30 cellular contexts compared by ENCODE assay signal in the genomic region with DNA sequence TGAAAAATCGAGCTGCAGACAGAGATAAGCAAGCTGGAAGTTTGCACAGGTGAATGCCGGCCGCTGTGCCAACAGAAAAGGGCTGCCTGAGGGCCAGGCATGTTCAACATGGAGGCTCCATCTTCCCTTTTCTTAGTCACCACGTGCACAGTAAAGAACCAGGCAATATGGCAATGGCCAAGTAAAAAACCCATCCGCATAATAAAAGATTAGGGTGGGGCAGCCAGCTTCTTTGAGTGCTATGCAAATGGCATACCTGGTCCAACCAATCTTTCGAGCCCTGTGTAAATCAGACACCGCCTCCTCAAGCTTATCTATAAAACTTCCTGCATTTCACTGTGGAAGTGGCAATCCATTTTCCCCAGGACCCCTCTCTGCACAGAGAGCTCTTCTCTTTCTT. TPM values are rescaled to one million over a fixed set of nuclear protein-coding genes. Genes with fewer than 3 reads are reported as not detected.
"Had no signal": no experiment of that assay in that cellular context is flagged by ENCODE, and none has a peak within 500 bp of the region (broad histone marks: within the 10 kb centered on the region; RNA-seq: fewer than 3 reads in every experiment).

No MANE protein-coding gene starts in this region.

- H3K9me3 Mint-ChIP-seq: activated CD4-positive, alpha-beta memory T cell treated with anti-CD3 and anti-CD28 coated beads for 36 hours; brain; dendritic cell treated with granulocyte-macrophage colony-stimulating factor and Interleukin-4, amounts not matched to agents 40 ng/mL and 50 ng/mL, for 4 days; memory B cell had no signal

- H3K27ac Mint-ChIP-seq: activated CD4-positive, alpha-beta memory T cell treated with anti-CD3 and anti-CD28 coated beads for 36 hours; brain; dendritic cell treated with granulocyte-macrophage colony-stimulating factor and Interleukin-4, amounts not matched to agents 40 ng/mL and 50 ng/mL, for 4 days; memory B cell had no signal

- H3K4me1 Mint-ChIP-seq: brain had no signal

- H3K4me3 Mint-ChIP-seq: activated CD4-positive, alpha-beta memory T cell treated with anti-CD3 and anti-CD28 coated beads for 36 hours; brain; dendritic cell treated with granulocyte-macrophage colony-stimulating factor and Interleukin-4, amounts not matched to agents 40 ng/mL and 50 ng/mL, for 4 days; memory B cell; stimulated activated memory B cell treated with anti-CD40 and anti-IgM and Interleukin-4, amounts not matched to agents 10 μg/mL and 1 μg/mL and 100 μg/mL, for 72 hours had no signal

- DNase-seq: activated CD4-positive, alpha-beta memory T cell treated with anti-CD3 and anti-CD28 coated beads for 36 hours; activated CD4-positive, alpha-beta T cell treated with anti-CD3 and anti-CD28 coated beads for 48 hours; activated effector memory CD4-positive, alpha-beta T cell treated with anti-CD3 and anti-CD28 coated beads, Interleukin-2, amount 50 U/mL, for 16 hours; activated T-cell treated with anti-CD3 and anti-CD28 coated beads, Interleukin-2, amount 50 U/mL, for 72 hours; aorta; caudate nucleus; effector CD4-positive, alpha-beta T cell; heart left ventricle; islet precursor cell; left cardiac atrium; naive B cell; nucleus accumbens; small intestine; stimulated activated CD4-positive, alpha-beta T cell treated with anti-CD3 and anti-CD28 coated beads, Interleukin-15, amount 100 ng/mL, for 24 hours; stomach; T1000 had no signal

- H3K36me3 Mint-ChIP-seq: activated CD4-positive, alpha-beta memory T cell treated with anti-CD3 and anti-CD28 coated beads for 36 hours; activated naive CD4-positive, alpha-beta T cell treated with anti-CD3 and anti-CD28 coated beads, Interleukin-2, amount 50 U/mL, for 72 hours; brain; memory B cell; naive B cell; stimulated activated memory B cell treated with anti-CD40 and anti-IgM and Interleukin-4, amounts not matched to agents 10 μg/mL and 1 μg/mL and 100 μg/mL, for 72 hours had no signal

- H3K9me3 ChIP-seq: heart left ventricle, stomach, suprapubic skin, tibial nerve had no signal

- H3K36me3 ChIP-seq: heart left ventricle, stomach, suprapubic skin, tibial nerve had no signal

- H3K4me3 ChIP-seq: heart left ventricle, stomach, suprapubic skin, tibial nerve had no signal

- ATAC-seq: activated naive CD4-positive, alpha-beta T cell treated with anti-CD3 and anti-CD28 coated beads, Interleukin-2, amount 50 U/mL, for 72 hours; activated T-cell treated with anti-CD3 and anti-CD28 coated beads, Interleukin-2, amount 50 U/mL, for 72 hours; heart left ventricle; left cardiac atrium; sciatic nerve; stimulated activated memory B cell treated with anti-CD40 and anti-IgM and Interleukin-4, amounts not matched to agents 10 μg/mL and 1 μg/mL and 100 μg/mL, for 72 hours had no signal

- H3K27me3 Mint-ChIP-seq: activated CD4-positive, alpha-beta memory T cell treated with anti-CD3 and anti-CD28 coated beads for 36 hours; dendritic cell treated with granulocyte-macrophage colony-stimulating factor and Interleukin-4, amounts not matched to agents 40 ng/mL and 50 ng/mL, for 4 days; memory B cell; naive B cell; stimulated activated memory B cell treated with anti-CD40 and anti-IgM and Interleukin-4, amounts not matched to agents 10 μg/mL and 1 μg/mL and 100 μg/mL, for 72 hours had no signal

- FAIRE-seq: endometrium, small intestine had no signal

- H3K27me3 ChIP-seq: stomach, suprapubic skin, tibial nerve had no signal

RNA-seq across cellular contexts. Expression of a gene that starts 19.4 kb away (rescaled TPM):
- total RNA-seq: epithelial cell of proximal tubule, fibroblast of villous mesenchyme, lower leg skin, renal cortical epithelial cell, stomach, suprapubic skin, urinary bladder had no signal
